Comparison of ENCODE assay signal across 9 cellular contexts in genomic region chr15:73927003-73927475, GRCh38. TPM values are rescaled to one million over a fixed set of nuclear protein-coding genes. Genes with fewer than 3 reads are reported as not detected.
A peak's percentile ranks its signal among the peaks of the same experiment; 100 is the strongest.
DNase-seq lines count a peak whose midpoint lies in the region; ATAC-seq and TF ChIP-seq lines count a peak whose summit lies in the region.
"Had no signal": no experiment of that assay in that cellular context is flagged by ENCODE, and none has a peak within 500 bp of the region (broad histone marks: within the 10 kb centered on the region; RNA-seq: fewer than 3 reads in every experiment).

No MANE protein-coding gene starts in this region.

- H3K36me3 Mint-ChIP-seq in Calu3 (ENCODE audit: insufficient read depth, unreplicated experiment) (peaks cover 11% of the 10 kb centered on the region), osteocyte (ENCODE audit: unreplicated experiment) (peaks cover 1% of the 10 kb centered on the region)
- H3K36me3 Mint-ChIP-seq in activated T-cell treated with anti-CD3 and anti-CD28 coated beads, Interleukin-2, amount 50 U/mL, for 72 hours (ENCODE audit: insufficient read depth in 2 of 2) = no peaks in the 10 kb centered on the region

- peak; percentile 40 to 43 for ATAC-seq in activated T-cell treated with anti-CD3 and anti-CD28 coated beads, Interleukin-2, amount 50 U/mL, for 72 hours (replicated peaks in 1 of 2)
- ATAC-seq in HG03045 (IDR thresholded peaks at IDR 0.05; ENCODE audit: unreplicated experiment) = no peak
- no peak for ATAC-seq in HG03139 (IDR thresholded peaks at IDR 0.05; ENCODE audit: unreplicated experiment)

- H3K4me1 Mint-ChIP-seq in Calu3 (ENCODE audit: low read depth, unreplicated experiment) (peaks cover 26% of the 10 kb centered on the region), osteocyte (ENCODE audit: unreplicated experiment) (peaks cover 81% of the 10 kb centered on the region)
- peaks cover 34% of the 10 kb centered on the region for H3K4me1 Mint-ChIP-seq in activated T-cell treated with anti-CD3 and anti-CD28 coated beads, Interleukin-2, amount 50 U/mL, for 72 hours (ENCODE audit: low read depth)

- H3K27me3 Mint-ChIP-seq in Calu3 (ENCODE audit: unreplicated experiment) (peaks cover 57% of the 10 kb centered on the region), osteocyte (ENCODE audit: unreplicated experiment) (no peaks in the 10 kb centered on the region)
- peaks cover 5% of the 10 kb centered on the region for H3K27me3 Mint-ChIP-seq in activated T-cell treated with anti-CD3 and anti-CD28 coated beads, Interleukin-2, amount 50 U/mL, for 72 hours (ENCODE audit: low read depth)

- DNase-seq in Calu3 = peak; percentile 67
- DNase-seq in NCI-H146 (lab: John Stamatoyannopoulos, UW) = peak; percentile 70
- peak; percentile 58 to 61 for DNase-seq in activated T-cell treated with anti-CD3 and anti-CD28 coated beads, Interleukin-2, amount 50 U/mL, for 72 hours
- DNase-seq in germinal center (ENCODE audit: low spot score) = peak; percentile 38
- no peak for DNase-seq in osteocyte (ENCODE audit: extremely low spot score, unreplicated experiment)
- DNase-seq in cerebellar cortex (ENCODE audit: low spot score) = no peak

- H3K4me3 Mint-ChIP-seq in Calu3 (ENCODE audit: low read depth, unreplicated experiment) = peak overlapping the region; percentile 70
- peak overlapping the region; percentile 69 to 81 for H3K4me3 Mint-ChIP-seq in activated T-cell treated with anti-CD3 and anti-CD28 coated beads, Interleukin-2, amount 50 U/mL, for 72 hours
- peak overlapping the region; percentile 78 for H3K4me3 Mint-ChIP-seq in osteocyte (ENCODE audit: unreplicated experiment)

- CTCF ChIA-PET in Calu3 (lab: Charles Lee) = interaction anchor here (0.7 to 1.5 kb wide), 5 partner anchors 9 to 95 kb away, joined by 3 to 7 read pairs (median 4); no protein-coding TSS in a partner anchor

- TF ChIP-seq CTCF in Calu3 (IDR thresholded peaks at IDR 0.05; ENCODE audit: unreplicated experiment) (no peak), osteocyte (IDR thresholded peaks at IDR 0.05) (no peak)

- no peak overlapping the region for H3K27ac Mint-ChIP-seq in Calu3 (ENCODE audit: unreplicated experiment)
- no peak overlapping the region for H3K27ac Mint-ChIP-seq in activated T-cell treated with anti-CD3 and anti-CD28 coated beads, Interleukin-2, amount 50 U/mL, for 72 hours
- H3K27ac Mint-ChIP-seq in osteocyte (ENCODE audit: unreplicated experiment) = no peak overlapping the region

- intact Hi-C loops in Calu3 (cut with micrococcal nuclease; ENCODE audit: unreplicated experiment) = no loop called here

- no peaks in the 10 kb centered on the region for H3K9me3 Mint-ChIP-seq in Calu3 (ENCODE audit: low read depth, unreplicated experiment)
- no peaks in the 10 kb centered on the region for H3K9me3 Mint-ChIP-seq in activated T-cell treated with anti-CD3 and anti-CD28 coated beads, Interleukin-2, amount 50 U/mL, for 72 hours
- no peaks in the 10 kb centered on the region for H3K9me3 Mint-ChIP-seq in osteocyte (ENCODE audit: unreplicated experiment)

- BruUV-seq in Calu3 (replicated peaks; lab: Mats Ljungman, UMichigan) = no TSS peak

RNA-seq across cellular contexts. Expression of gene LOXL1, which starts 0.8 kb away (rescaled TPM):
- total RNA-seq in Calu3 (2022) (2.1 and 2.2 TPM in 2 replicates), osteocyte (398 and 417 TPM in 2 replicates)
- 1 to 10 TPM; 1.9 to 2.5 TPM for total RNA-seq in activated T-cell treated with anti-CD3 and anti-CD28 coated beads, Interleukin-2, amount 50 U/mL, for 72 hours

RNA-seq across cellular contexts. Expression of gene TBC1D21, which starts 53.7 kb away (rescaled TPM):
- total RNA-seq in Calu3 (2022) (not detected in 2 replicates), osteocyte (not detected in 2 replicates)
- total RNA-seq in activated T-cell treated with anti-CD3 and anti-CD28 coated beads, Interleukin-2, amount 50 U/mL, for 72 hours = not detected
- total RNA-seq: pulmonary artery endothelial cell had no signal

Comparison
In these comparisons a context has a peak if more than half of its experiments do, and no peak if none do; other contexts are left out.
1. DNase-seq: peak in Calu3 (single experiment), NCI-H146 (single experiment), activated T-cell treated with anti-CD3 and anti-CD28 coated beads, Interleukin-2, amount 50 U/mL, for 72 hours (2 of 2) and germinal center (single experiment); none in osteocyte (single experiment) and cerebellar cortex (single experiment).
2. ATAC-seq: peak in activated T-cell treated with anti-CD3 and anti-CD28 coated beads, Interleukin-2, amount 50 U/mL, for 72 hours (2 of 2); none in HG03045 (single experiment) and HG03139 (single experiment).
3. RNA of gene LOXL1, which starts 0.8 kb away (total RNA-seq): 398 to 417 TPM in osteocyte; 1.9 to 2.5 TPM in activated T-cell treated with anti-CD3 and anti-CD28 coated beads, Interleukin-2, amount 50 U/mL, for 72 hours and 2.1 to 2.2 TPM in Calu3; every median in the first group is over 100 times any median in the second.
4. Peak in every context shown above with its lines, with median percentiles within 50 percentile points of each other: H3K4me3 Mint-ChIP-seq.